ENCODE assay signal across 16 cellular contexts in genomic region chr11:3147257-3147619, GRCh38. TPM values are rescaled to one million over a fixed set of nuclear protein-coding genes. Genes with fewer than 3 reads are reported as not detected.
DNase-seq lines count a peak whose midpoint lies in the region; ATAC-seq, FAIRE-seq and TF ChIP-seq lines count a peak whose summit lies in the region.
"Had no signal": no experiment of that assay in that cellular context is flagged by ENCODE, and none has a peak within 500 bp of the region (broad histone marks: within the 10 kb centered on the region; RNA-seq: fewer than 3 reads in every experiment).

No MANE protein-coding gene starts in this region.

- H3K9me3 ChIP-seq in astrocyte (ENCODE audit: insufficient read depth, low read depth, low read length) (no peaks in the 10 kb centered on the region), right cardiac atrium (ENCODE audit: control insufficient read depth, low read length) (no peaks in the 10 kb centered on the region), gastrocnemius medialis (no peaks in the 10 kb centered on the region), BE2C (no peaks in the 10 kb centered on the region)

- H3K27ac ChIP-seq in astrocyte (ENCODE audit: low read depth, low read length): no peak overlapping the region
- peak overlapping the region; percentile 20 for H3K27ac ChIP-seq in right cardiac atrium (ENCODE audit: low read length)
- H3K27ac ChIP-seq in gastrocnemius medialis: peak overlapping the region; percentile 59 to 75 (median 70)

- H3K4me3 Mint-ChIP-seq in astrocyte (ENCODE audit: unreplicated experiment): no peak overlapping the region
- H3K4me3 Mint-ChIP-seq in immature natural killer cell: no peak overlapping the region
- H3K4me3 Mint-ChIP-seq: activated naive CD8-positive, alpha-beta T cell treated with anti-CD3 and anti-CD28 coated beads, Interleukin-2, amount 50 U/mL, for 24 hours; activated T-cell treated with anti-CD3 and anti-CD28 coated beads, Interleukin-2, amount 50 U/mL, for 72 hours had no signal

- H3K79me2 ChIP-seq in astrocyte (ENCODE audit: insufficient read depth, low read length): peaks cover 59% of the 10 kb centered on the region

- peaks cover 21% of the 10 kb centered on the region for H3K36me3 Mint-ChIP-seq in astrocyte (ENCODE audit: low read depth, unreplicated experiment)
- peaks cover 0 to 13% (median 0%) of the 10 kb centered on the region in 3 donors for H3K36me3 Mint-ChIP-seq in immature natural killer cell

- FAIRE-seq in astrocyte (lab: Jason Lieb, UNC): no peak
- FAIRE-seq: endothelial cell of umbilical vein had no signal

- DNase-seq in ELR (ENCODE audit: low read depth) (peak; percentile 48), astrocyte (ENCODE audit: low read depth) (no peak), right cardiac atrium (peak; percentile 63 to 84 (median 82)), gastrocnemius medialis (peak; percentile 41 to 77), GM19240 (ENCODE audit: insufficient read length, low spot score) (no peak), BE2C (no peak), immature natural killer cell (no peak)
- no peak for DNase-seq in activated T-cell treated with anti-CD3 and anti-CD28 coated beads, Interleukin-2, amount 50 U/mL, for 1 hour
- DNase-seq: activated CD4-positive, alpha-beta T cell treated with anti-CD3 and anti-CD28 coated beads, Interleukin-2, amount 50 U/mL, for 1 hour; activated naive CD8-positive, alpha-beta T cell treated with anti-CD3 and anti-CD28 coated beads, Interleukin-2, amount 50 U/mL, for 24 hours; activated T-cell treated with anti-CD3 and anti-CD28 coated beads, Interleukin-2, amount 50 U/mL, for 72 hours; DMS53; KG1; kidney glomerular epithelial cell; NCI-H1417 treated with DMSO at 0.1 percent for 48 hours had no signal

- H3K4me3 ChIP-seq in astrocyte (ENCODE audit: insufficient read depth, low read depth, low read length): no peak overlapping the region
- H3K4me3 ChIP-seq in right cardiac atrium (ENCODE audit: low read length): no peak overlapping the region
- no peak overlapping the region for H3K4me3 ChIP-seq in gastrocnemius medialis
- H3K4me3 ChIP-seq in BE2C (ENCODE audit: low read depth, low read length): no peak overlapping the region

- no peaks in the 10 kb centered on the region for H3K9me3 Mint-ChIP-seq in astrocyte (ENCODE audit: unreplicated experiment)
- no peaks in the 10 kb centered on the region for H3K9me3 Mint-ChIP-seq in immature natural killer cell
- H3K9me3 Mint-ChIP-seq: activated naive CD8-positive, alpha-beta T cell treated with anti-CD3 and anti-CD28 coated beads, Interleukin-2, amount 50 U/mL, for 24 hours; activated T-cell treated with anti-CD3 and anti-CD28 coated beads, Interleukin-2, amount 50 U/mL, for 72 hours had no signal

- H3K4me1 ChIP-seq in astrocyte (ENCODE audit: insufficient read depth, low read length): peaks cover 10% of the 10 kb centered on the region
- peaks cover 5% of the 10 kb centered on the region for H3K4me1 ChIP-seq in right cardiac atrium (ENCODE audit: control insufficient read depth, insufficient read depth, low read length)
- peaks cover 20 to 26% of the 10 kb centered on the region in 2 donors for H3K4me1 ChIP-seq in gastrocnemius medialis
- peaks cover 4% of the 10 kb centered on the region; the same call in 1 of the 2 replicates for H3K4me1 ChIP-seq in BE2C

- intact Hi-C loops in right cardiac atrium (cut with DNase I) (no loop called here), gastrocnemius medialis (cut with DNase I; ENCODE audit: low total_unique reads) (no loop called here)

- H3K4me1 Mint-ChIP-seq in astrocyte (ENCODE audit: low read depth, unreplicated experiment) (peaks cover 15% of the 10 kb centered on the region), immature natural killer cell (peaks cover 82 to 83% of the 10 kb centered on the region in 2 donors)
- H3K4me1 Mint-ChIP-seq: activated naive CD8-positive, alpha-beta T cell treated with anti-CD3 and anti-CD28 coated beads, Interleukin-2, amount 50 U/mL, for 24 hours had no signal

- 51% methylated on average over 17 of the region's 17 CpGs for WGBS in right cardiac atrium

- no peaks in the 10 kb centered on the region for H3K36me3 ChIP-seq in astrocyte (ENCODE audit: insufficient read depth, low read length)
- no peaks in the 10 kb centered on the region for H3K36me3 ChIP-seq in gastrocnemius medialis
- no peaks in the 10 kb centered on the region for H3K36me3 ChIP-seq in BE2C

- H3K27ac Mint-ChIP-seq in astrocyte (ENCODE audit: unreplicated experiment) (no peak overlapping the region), immature natural killer cell (peak overlapping the region in 1 of 6 donors; percentile 35)
- H3K27ac Mint-ChIP-seq: activated naive CD8-positive, alpha-beta T cell treated with anti-CD3 and anti-CD28 coated beads, Interleukin-2, amount 50 U/mL, for 24 hours; activated T-cell treated with anti-CD3 and anti-CD28 coated beads, Interleukin-2, amount 50 U/mL, for 72 hours had no signal

- ATAC-seq in right cardiac atrium (peak; percentile 58 to 69), gastrocnemius medialis (peak; percentile 69)
- ATAC-seq: activated naive CD8-positive, alpha-beta T cell treated with anti-CD3 and anti-CD28 coated beads, Interleukin-2, amount 50 U/mL, for 24 hours; activated T-cell treated with anti-CD3 and anti-CD28 coated beads, Interleukin-2, amount 50 U/mL, for 72 hours had no signal

- TF ChIP-seq CTCF in astrocyte (IDR thresholded peaks at IDR 0.05; ENCODE audit: insufficient read depth, low read depth, low read length) (no peak), gastrocnemius medialis (IDR thresholded peaks at IDR 0.05 in 4 of 5, conservative IDR thresholded peaks at IDR 0.05 in 1 of 5) (no peak), BE2C (IDR thresholded peaks at IDR 0.05; ENCODE audit: low read depth, low read length) (no peak)

- in situ Hi-C loops in gastrocnemius medialis (cut with MboI; ENCODE audit: low sequenced_read_pairs in 4 of 4): no loop called here

- no peak for TF ChIP-seq POLR2A in gastrocnemius medialis (IDR thresholded peaks at IDR 0.05)

- peak overlapping the region; percentile 67 for H3K4me2 ChIP-seq in astrocyte (ENCODE audit: low read length)

- no peak overlapping the region for H3K9ac ChIP-seq in astrocyte (ENCODE audit: low read length)

- no peaks in the 10 kb centered on the region for H3K27me3 Mint-ChIP-seq in astrocyte (ENCODE audit: low read depth, unreplicated experiment)
- H3K27me3 Mint-ChIP-seq in immature natural killer cell (ENCODE audit: low read depth in 3 of 3): peaks cover 6 to 11% (median 10%) of the 10 kb centered on the region in 3 donors
- H3K27me3 Mint-ChIP-seq: activated naive CD8-positive, alpha-beta T cell treated with anti-CD3 and anti-CD28 coated beads, Interleukin-2, amount 50 U/mL, for 24 hours had no signal

- H3K27me3 ChIP-seq in astrocyte (ENCODE audit: insufficient read depth, low read length) (no peaks in the 10 kb centered on the region), right cardiac atrium (ENCODE audit: control insufficient read depth, insufficient read depth) (no peaks in the 10 kb centered on the region), gastrocnemius medialis (no peaks in the 10 kb centered on the region), BE2C (no peaks in the 10 kb centered on the region)

- H4K20me1 ChIP-seq in astrocyte (ENCODE audit: insufficient read depth, low read length): peaks cover 95% of the 10 kb centered on the region

- no peak overlapping the region for H2AFZ ChIP-seq in astrocyte (ENCODE audit: low read depth, low read length)

RNA-seq across cellular contexts. Expression of gene OSBPL5, which starts 17.9 kb away (rescaled TPM):
- total RNA-seq in astrocyte (29.0 and 34.2 TPM in 2 replicates), right cardiac atrium (10 to 100 TPM; 14.1 to 19.1 (median 15.4) TPM), gastrocnemius medialis (10 to 100 TPM in 3 of 4 donors, 1 to 10 TPM in 1; 9.2 to 18.5 (median 14.0) TPM)
- polyA plus RNA-seq in right cardiac atrium (10.3 TPM), immature natural killer cell (10 to 100 TPM; 32.8 to 98.9 (median 33.3) TPM)
- 6.4 TPM for polyA plus RNA-seq in BE2C (2012; ENCODE audit: insufficient read depth, insufficient read length, low read depth)

Comparison
In these comparisons a context has a peak if more than half of its experiments do, and no peak if none do; other contexts are left out.
1. DNase-seq: peak in ELR (single experiment), right cardiac atrium (3 of 3) and gastrocnemius medialis (2 of 2); none in astrocyte (single experiment), GM19240 (single experiment), BE2C (single experiment), immature natural killer cell (0 of 3) and activated T-cell treated with anti-CD3 and anti-CD28 coated beads, Interleukin-2, amount 50 U/mL, for 1 hour (single experiment).